8 cellular contexts compared by ENCODE assay signal in genomic region chr17:75046583-75047289, GRCh38. TPM values are rescaled to one million over a fixed set of nuclear protein-coding genes. Genes with fewer than 3 reads are reported as not detected.
DNase-seq lines count a peak whose midpoint lies in the region; ATAC-seq and TF ChIP-seq lines count a peak whose summit lies in the region.

TSS of gene ATP5PD (minus strand) at chr17:75046969. CDS start at chr17:75042650, 4,319 bp downstream.
TSS of gene KCTD2 (plus strand) at chr17:75047225. CDS start at chr17:75047251, 26 bp downstream.

- DNase-seq in AG20443 (ENCODE audit: low spot score) (peak; percentile 97), NCI-H510A (lab: John Stamatoyannopoulos, UW) (peak; percentile 94), chondrocyte (ENCODE audit: low spot score) (peak; percentile 96), kidney epithelial cell (ENCODE audit: low read depth) (peak; percentile 82)
- peak; percentile 92 to 94 for DNase-seq in activated CD4-positive, alpha-beta T cell treated with anti-CD3 and anti-CD28 coated beads for 24 hours (ENCODE audit: low read depth in 2 of 2)
- DNase-seq in stimulated activated CD4-positive, alpha-beta T cell treated with anti-CD3 and anti-CD28 coated beads, Interleukin-15, amount 100 ng/mL, for 48 hours (ENCODE audit: low read depth in 2 of 2), result peak; percentile 90 to 94

- ATAC-seq in HG03432 (IDR thresholded peaks at IDR 0.05; ENCODE audit: unreplicated experiment), result peak; percentile 93

- peak; percentile 93 for TF ChIP-seq POLR2A in GM19099 (IDR thresholded peaks at IDR 0.05; ENCODE audit: extremely low read depth, insufficient read length, low read depth)

- no peaks in the 10 kb centered on the region for H3K27me3 ChIP-seq in kidney epithelial cell (ENCODE audit: control insufficient read depth, insufficient read depth, low read length)

- H3K36me3 Mint-ChIP-seq in chondrocyte (ENCODE audit: low read depth), result peaks cover 2% of the 10 kb centered on the region

- no peaks in the 10 kb centered on the region for H3K9me3 Mint-ChIP-seq in chondrocyte (ENCODE audit: low read depth)

- peaks cover 34% of the 10 kb centered on the region for H3K4me1 Mint-ChIP-seq in chondrocyte (ENCODE audit: low read depth)

- TF ChIP-seq CTCF in chondrocyte (IDR thresholded peaks at IDR 0.05) (peak; percentile 33), kidney epithelial cell (IDR thresholded peaks at IDR 0.05; ENCODE audit: insufficient read depth, low read length, poor library complexity, severe bottlenecking) (no peak)

- H3K36me3 ChIP-seq in kidney epithelial cell (ENCODE audit: control insufficient read depth, insufficient read depth, low read length), result peaks cover 1% of the 10 kb centered on the region

- H3K4me3 Mint-ChIP-seq in chondrocyte (ENCODE audit: unreplicated experiment), result peak within 1 kb of the TSS; percentile 96

- H3K27me3 Mint-ChIP-seq in chondrocyte (ENCODE audit: low read depth), result no peaks in the 10 kb centered on the region

- H3K4me3 ChIP-seq in kidney epithelial cell (ENCODE audit: low read depth, low read length), result peak within 1 kb of the TSS; percentile 100

- peak within 1 kb of the TSS; percentile 97 for H3K27ac Mint-ChIP-seq in chondrocyte (ENCODE audit: unreplicated experiment)

RNA-seq across cellular contexts. Expression of gene ATP5PD, which starts in this region (rescaled TPM):
- total RNA-seq in chondrocyte (178 to 185 TPM (median 183 TPM) in 3 replicates), kidney epithelial cell (247 and 275 TPM in 2 replicates)

RNA-seq across cellular contexts. Expression of gene KCTD2, which starts in this region (rescaled TPM):
- total RNA-seq in chondrocyte (16.8 to 20.4 TPM (median 17.1 TPM) in 3 replicates), kidney epithelial cell (15.6 and 19.2 TPM in 2 replicates)

Comparison
In these comparisons a context has a peak if more than half of its experiments do, and no peak if none do; other contexts are left out.
1. Peak in every context shown above with its lines: DNase-seq, ATAC-seq and H3K4me3 ChIP-seq.